Comparison of ENCODE assay signal across 8 cellular contexts in genomic region chr13:32581177-32581786, GRCh38. TPM values are rescaled to one million over a fixed set of nuclear protein-coding genes. Genes with fewer than 3 reads are reported as not detected.
DNase-seq lines count a peak whose midpoint lies in the region; ATAC-seq, FAIRE-seq and TF ChIP-seq lines count a peak whose summit lies in the region.

No MANE protein-coding gene starts in this region.

- no peak overlapping the region for H3K27ac ChIP-seq in left ventricle myocardium inferior (replicated peaks)
- no peak overlapping the region for H3K27ac ChIP-seq in transverse colon

- TF ChIP-seq EP300 in transverse colon (IDR thresholded peaks at IDR 0.05; ENCODE audit: low read depth), result no peak

- FAIRE-seq in RCC 7860 (lab: Jason Lieb, UNC), result peak; percentile 64

- H3K36me3 ChIP-seq in left ventricle myocardium inferior, result no peaks in the 10 kb centered on the region
- H3K36me3 ChIP-seq in transverse colon, result no peaks in the 10 kb centered on the region

- peak; percentile 65 for TF ChIP-seq CTCF in left ventricle myocardium inferior (IDR thresholded peaks at IDR 0.05; ENCODE audit: borderline replicate concordance)
- TF ChIP-seq CTCF in foreskin fibroblast (IDR thresholded peaks at IDR 0.05; ENCODE audit: low read depth, low read length), result peak; percentile 28
- peak in 4 of 5 experiments; percentile 18 to 52 (median 44) for TF ChIP-seq CTCF in transverse colon (IDR thresholded peaks at IDR 0.05)

- no peak overlapping the region for H3K27ac Mint-ChIP-seq in activated T-cell treated with anti-CD3 and anti-CD28 coated beads, Interleukin-2, amount 50 U/mL, for 24 hours

- peaks cover 3% of the 10 kb centered on the region for H3K36me3 Mint-ChIP-seq in activated T-cell treated with anti-CD3 and anti-CD28 coated beads, Interleukin-2, amount 50 U/mL, for 4 hours (ENCODE audit: insufficient read depth)
- H3K36me3 Mint-ChIP-seq in activated T-cell treated with anti-CD3 and anti-CD28 coated beads, Interleukin-2, amount 50 U/mL, for 24 hours (ENCODE audit: low read depth), result no peaks in the 10 kb centered on the region

- in situ Hi-C loops in transverse colon (cut with MboI; ENCODE audit: low pct_ligation_motif_present in 1 of 4, low pct_unique_long_range_greater_than_20kb in 1 of 4, low sequenced_read_pairs in 3 of 4), result loop anchor here (10.0 to 25.0 kb wide), 5 partner anchors 54 to 1131 kb away; partner anchors contain the start of gene KL (in 1 of the 4)

- H3K27me3 ChIP-seq in left ventricle myocardium inferior (ENCODE audit: low read depth) (no peaks in the 10 kb centered on the region), transverse colon (no peaks in the 10 kb centered on the region)

- intact Hi-C loops in left ventricle myocardium inferior (cut with micrococcal nuclease) (loop anchor here (5.0 kb wide), 1 partner anchor 199 kb away; no protein-coding TSS in a partner anchor), Right ventricle myocardium superior (cut with DNase I) (loop anchor here (5.0 kb wide), 1 partner anchor 199 kb away; no protein-coding TSS in a partner anchor), transverse colon (cut with DNase I; ENCODE audit: low total_unique reads) (loop anchor here (5.0 to 10.0 kb wide), 2 partner anchors 204 to 964 kb away; no protein-coding TSS in a partner anchor)

- peaks cover 17% of the 10 kb centered on the region for H3K9me3 Mint-ChIP-seq in activated T-cell treated with anti-CD3 and anti-CD28 coated beads, Interleukin-2, amount 50 U/mL, for 4 hours
- H3K9me3 Mint-ChIP-seq in activated T-cell treated with anti-CD3 and anti-CD28 coated beads, Interleukin-2, amount 50 U/mL, for 24 hours, result peaks cover 13% of the 10 kb centered on the region

- no peak for ATAC-seq in Right ventricle myocardium superior (ENCODE audit: poor library complexity)
- ATAC-seq in GM19395 (IDR thresholded peaks at IDR 0.05; ENCODE audit: unreplicated experiment), result no peak
- ATAC-seq in activated T-cell treated with anti-CD3 and anti-CD28 coated beads, Interleukin-2, amount 50 U/mL, for 4 hours, result no peak

- DNase-seq in left ventricle myocardium inferior (no peak), Right ventricle myocardium superior (no peak), RCC 7860 (ENCODE audit: low spot score) (peak; percentile 13), foreskin fibroblast (peak in 1 of 2 donors; percentile 51), transverse colon (no peak)
- no peak for DNase-seq in activated T-cell treated with anti-CD3 and anti-CD28 coated beads, Interleukin-2, amount 50 U/mL, for 4 hours
- DNase-seq in activated T-cell treated with anti-CD3 and anti-CD28 coated beads, Interleukin-2, amount 50 U/mL, for 24 hours, result no peak

- 61 to 67% methylated on average over 3 of the region's 3 CpGs for WGBS in transverse colon (ENCODE audit: low coverage in 1 of 2), 2 donors

- no peaks in the 10 kb centered on the region for H3K27me3 Mint-ChIP-seq in activated T-cell treated with anti-CD3 and anti-CD28 coated beads, Interleukin-2, amount 50 U/mL, for 4 hours (ENCODE audit: low read depth)
- H3K27me3 Mint-ChIP-seq in activated T-cell treated with anti-CD3 and anti-CD28 coated beads, Interleukin-2, amount 50 U/mL, for 24 hours, result peaks cover 5% of the 10 kb centered on the region

- H3K4me1 ChIP-seq in left ventricle myocardium inferior, result peaks cover 8% of the 10 kb centered on the region
- H3K4me1 ChIP-seq in transverse colon, result peaks cover 0 to 7% (median 6%) of the 10 kb centered on the region in 4 donors

- H3K4me1 Mint-ChIP-seq in activated T-cell treated with anti-CD3 and anti-CD28 coated beads, Interleukin-2, amount 50 U/mL, for 4 hours (ENCODE audit: low read depth), result peaks cover 9% of the 10 kb centered on the region
- peaks cover 11% of the 10 kb centered on the region for H3K4me1 Mint-ChIP-seq in activated T-cell treated with anti-CD3 and anti-CD28 coated beads, Interleukin-2, amount 50 U/mL, for 24 hours (ENCODE audit: low read depth)

- peaks cover 13% of the 10 kb centered on the region for H3K9me3 ChIP-seq in left ventricle myocardium inferior (replicated peaks)
- peaks cover 0 to 9% of the 10 kb centered on the region in 2 donors for H3K9me3 ChIP-seq in transverse colon

- no peak overlapping the region for H3K4me3 ChIP-seq in left ventricle myocardium inferior
- H3K4me3 ChIP-seq in foreskin fibroblast (ENCODE audit: low read depth in 1 of 2, low read length in 2 of 2), result no peak overlapping the region
- no peak overlapping the region for H3K4me3 ChIP-seq in transverse colon

- H3K4me3 Mint-ChIP-seq in activated T-cell treated with anti-CD3 and anti-CD28 coated beads, Interleukin-2, amount 50 U/mL, for 4 hours, result no peak overlapping the region
- no peak overlapping the region for H3K4me3 Mint-ChIP-seq in activated T-cell treated with anti-CD3 and anti-CD28 coated beads, Interleukin-2, amount 50 U/mL, for 24 hours

- no peak for TF ChIP-seq POLR2A in transverse colon (IDR thresholded peaks at IDR 0.05)

RNA-seq across cellular contexts. Expression of gene PDS5B, which starts 5.0 kb away (rescaled TPM):
- total RNA-seq in left ventricle myocardium inferior, result 20.4 TPM
- 22.9 TPM for total RNA-seq in Right ventricle myocardium superior
- total RNA-seq in transverse colon, result 10 to 100 TPM in 3 of 4 donors, 1 to 10 TPM in 1; 10.0 to 91.3 (median 32.1) TPM
- total RNA-seq in activated T-cell treated with anti-CD3 and anti-CD28 coated beads, Interleukin-2, amount 50 U/mL, for 4 hours, result 10 to 100 TPM; 37.6 to 41.8 (median 38.2) TPM

RNA-seq across cellular contexts. Expression of gene N4BP2L2, which starts 42.7 kb away (rescaled TPM):
- total RNA-seq in left ventricle myocardium inferior (131 TPM), Right ventricle myocardium superior (123 TPM), transverse colon (100 to 1,000 TPM in 2 of 4 donors, 10 to 100 TPM in 2; 64.0 to 231 (median 123) TPM)
- 10 to 100 TPM; 47.1 to 59.7 (median 58.6) TPM for total RNA-seq in activated T-cell treated with anti-CD3 and anti-CD28 coated beads, Interleukin-2, amount 50 U/mL, for 4 hours
